In genomic region chr9:133335924-133336811, GRCh38 we compare ENCODE assay signal across 8 cellular contexts. TPM values are rescaled to one million over a fixed set of nuclear protein-coding genes. Genes with fewer than 3 reads are reported as not detected.
DNase-seq lines count a peak whose midpoint lies in the region; ATAC-seq and TF ChIP-seq lines count a peak whose summit lies in the region.

Gene SURF6, minus strand, starts transcription at chr9:133336188. Its CDS starts 56 bp downstream, at chr9:133336132.

- peak; percentile 34 to 63 for TF ChIP-seq POLR2A in adrenal gland (IDR thresholded peaks at IDR 0.05)
- TF ChIP-seq POLR2A in heart left ventricle (IDR thresholded peaks at IDR 0.05) = peak in 1 of 2 donors; percentile 76

- H3K36me3 Mint-ChIP-seq in type B pancreatic cell = peaks cover 10% of the 10 kb centered on the region

- no peaks in the 10 kb centered on the region for H3K27me3 Mint-ChIP-seq in type B pancreatic cell

- H3K4me3 ChIP-seq in adrenal gland (peak within 1 kb of the TSS; percentile 43 to 92 (median 60)), heart left ventricle (peak within 1 kb of the TSS; percentile 68 to 100 (median 82))

- H3K9me3 Mint-ChIP-seq in type B pancreatic cell = no peaks in the 10 kb centered on the region

- H3K27me3 ChIP-seq in adrenal gland (no peaks in the 10 kb centered on the region), heart left ventricle (no peaks in the 10 kb centered on the region)

- intact Hi-C loops in T-helper 1 cell treated with Interleukin-12 subunit alpha and Interleukin-12 subunit beta and Interleukin-4 antibody, amounts not matched to agents 30 ng/mL and 1 ng/mL, for 36 hours (cut with micrococcal nuclease) = loop anchor here (1.0 kb wide), 7 partner anchors 12 to 150 kb away; partner anchors contain the start of genes CACFD1, MED22, REXO4 and RPL7A
- intact Hi-C loops in adrenal gland (cut with DNase I) (no loop called here), heart left ventricle (cut with DNase I) (loop anchor here in 4 of 10 donors (1.0 to 10.0 kb wide), 4 partner anchors 39 to 101 kb away; partner anchors contain the start of genes STKLD1 (in 3 of the 4) and SURF4 (in 3 of the 4)), posterior cingulate gyrus (cut with DNase I) (loop anchor here (1.0 to 5.0 kb wide), 2 partner anchors 40 to 304 kb away; partner anchors contain the start of genes GTF3C5, STKLD1 and SURF4)

- H3K4me3 Mint-ChIP-seq in type B pancreatic cell = peak within 1 kb of the TSS; percentile 98

- H3K4me1 ChIP-seq in adrenal gland (replicated peaks in 1 of 2) = peaks cover 29 to 44% of the 10 kb centered on the region in 2 donors
- peaks cover 6 to 45% (median 20%) of the 10 kb centered on the region in 12 donors for H3K4me1 ChIP-seq in heart left ventricle

- peaks cover 14% of the 10 kb centered on the region for H3K4me1 Mint-ChIP-seq in type B pancreatic cell (ENCODE audit: unreplicated experiment)

- WGBS in adrenal gland, 4 donors = 5 to 24% (median 9%) methylated on average over 20 to 70 of the region's 70 CpGs
- WGBS in heart left ventricle, 4 donors = 3 to 6% (median 4%) methylated on average over 42 to 70 of the region's 70 CpGs

- ATAC-seq in GM18498 (IDR thresholded peaks at IDR 0.05; ENCODE audit: unreplicated experiment) (peak; percentile 88), HG02938 (IDR thresholded peaks at IDR 0.05; ENCODE audit: unreplicated experiment) (peak; percentile 76), heart left ventricle (peak; percentile 89 to 97 (median 96))

- H3K36me3 ChIP-seq in adrenal gland (replicated peaks in 1 of 2) (peaks cover 0 to 39% of the 10 kb centered on the region in 2 donors), heart left ventricle (peaks cover 0 to 62% (median 50%) of the 10 kb centered on the region in 9 donors)

- H3K27ac ChIP-seq in adrenal gland (peak within 1 kb of the TSS in 4 of 5 donors; percentile 47 to 81 (median 69)), heart left ventricle (peak within 1 kb of the TSS in 11 of 12 donors; percentile 64 to 91 (median 81))

- peak; percentile 82 for DNase-seq in NCI-H1694 treated with DMSO at 0.1 percent for 48 hours (lab: John Stamatoyannopoulos, UW)
- peak; percentile 90 to 94 (median 91) for DNase-seq in adrenal gland
- peak; percentile 91 to 96 (median 93) for DNase-seq in heart left ventricle
- DNase-seq in posterior cingulate gyrus = peak; percentile 85 to 98 (median 90)
- DNase-seq in type B pancreatic cell (ENCODE audit: extremely low spot score, unreplicated experiment) = peak; percentile 92

- H3K9me3 ChIP-seq in adrenal gland (replicated peaks in 1 of 3) = no peaks in the 10 kb centered on the region
- H3K9me3 ChIP-seq in heart left ventricle = no peaks in the 10 kb centered on the region

- peak within 1 kb of the TSS; percentile 88 for H3K27ac Mint-ChIP-seq in type B pancreatic cell

- TF ChIP-seq CTCF in adrenal gland (IDR thresholded peaks at IDR 0.05) = peak in 2 of 6 experiments; percentile 4 to 16
- no peak for TF ChIP-seq CTCF in heart left ventricle (IDR thresholded peaks at IDR 0.05)
- TF ChIP-seq CTCF in type B pancreatic cell (conservative IDR thresholded peaks at IDR 0.05) = no peak

RNA-seq across cellular contexts. Expression of gene SURF6, which starts in this region (rescaled TPM):
- total RNA-seq in T-helper 1 cell treated with Interleukin-12 subunit alpha and Interleukin-12 subunit beta and Interleukin-4 antibody, amounts not matched to agents 30 ng/mL and 1 ng/mL, for 36 hours = 14.9 and 15.6 TPM in 2 replicates
- 10 to 100 TPM in 7 of 8 donors, 1 to 10 TPM in 1; 6.2 to 30.2 (median 22.0) TPM for total RNA-seq in adrenal gland
- 10 to 100 TPM; 18.7 to 36.4 (median 23.4) TPM for polyA plus RNA-seq in adrenal gland
- total RNA-seq in heart left ventricle = 10 to 100 TPM in 6 of 9 donors, 1 to 10 TPM in 3; 9.2 to 16.0 (median 11.1) TPM
- 10 to 100 TPM; 12.3 to 19.6 TPM for polyA plus RNA-seq in heart left ventricle
- total RNA-seq in type B pancreatic cell (ENCODE audit: low replicate concordance) = 24.9 and 26.5 TPM in 2 replicates

Comparison
In these comparisons a context has a peak if more than half of its experiments do, and no peak if none do; other contexts are left out.
1. Peak in every context shown above with its lines: DNase-seq, ATAC-seq, H3K4me3 ChIP-seq and H3K27ac ChIP-seq.
2. intact Hi-C loops: an anchor here in T-helper 1 cell treated with Interleukin-12 subunit alpha and Interleukin-12 subunit beta and Interleukin-4 antibody, amounts not matched to agents 30 ng/mL and 1 ng/mL, for 36 hours (1.0 kb wide) and posterior cingulate gyrus (1.0 to 5.0 kb wide); none called in adrenal gland.